20 cellular contexts compared by ENCODE assay signal in the genomic region with DNA sequence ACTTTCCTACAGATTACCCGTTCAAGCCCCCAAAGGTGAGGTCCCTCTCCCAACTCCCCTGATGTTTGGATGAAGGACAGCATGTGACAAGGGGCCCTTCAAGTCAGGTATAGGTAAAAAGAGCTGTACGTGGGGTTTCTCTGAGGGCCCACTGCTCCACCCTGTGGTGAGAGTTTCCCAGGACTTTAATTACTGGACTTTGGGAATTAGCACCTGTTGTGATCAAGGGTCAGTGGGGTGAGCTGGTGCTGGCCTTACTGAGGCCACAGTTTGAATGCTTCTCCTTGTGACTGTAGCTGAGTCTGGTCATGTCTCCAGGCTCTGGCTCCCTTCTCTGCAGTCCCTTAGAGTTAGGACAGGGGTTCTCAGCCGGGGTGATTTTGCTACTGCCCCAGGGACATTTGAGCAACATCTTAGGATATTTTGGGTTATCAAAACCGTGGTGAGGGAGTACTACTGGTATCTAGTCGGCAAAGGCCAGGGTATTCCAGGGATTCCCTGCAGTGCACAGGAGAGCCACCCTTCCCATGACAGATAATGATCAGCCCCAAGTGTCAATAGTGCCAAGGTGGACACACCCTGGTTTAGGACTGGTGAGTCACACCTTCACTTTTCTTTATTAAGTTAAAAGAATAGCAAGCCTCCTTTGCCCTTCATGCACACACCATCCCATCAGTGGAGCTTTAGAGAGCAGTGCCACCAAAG. TPM values are rescaled to one million over a fixed set of nuclear protein-coding genes. Genes with fewer than 3 reads are reported as not detected.
DNase-seq lines count a peak whose midpoint lies in the region; ATAC-seq and TF ChIP-seq lines count a peak whose summit lies in the region.
"Had no signal": no experiment of that assay in that cellular context is flagged by ENCODE, and none has a peak within 500 bp of the region (broad histone marks: within the 10 kb centered on the region; RNA-seq: fewer than 3 reads in every experiment).

No MANE protein-coding gene starts in this region.

- POLR2A ChIA-PET in MCF 10A (lab: Yijun Ruan, JAX): interaction anchor here (0.6 to 1.3 kb wide), 4 partner anchors 9 to 70 kb away, joined by 3 to 4 read pairs (median 4); no protein-coding TSS in a partner anchor

- no peaks in the 10 kb centered on the region for H3K9me3 Mint-ChIP-seq in MCF 10A (ENCODE audit: unreplicated experiment)

- in situ Hi-C loops in SK-MEL-5 (cut with HindIII; ENCODE audit: low pct_unique_long_range_greater_than_20kb, low sequenced_read_pairs): no loop called here

- intact Hi-C loops in MCF 10A (cut with micrococcal nuclease): no loop called here
- intact Hi-C loops in breast epithelium (cut with DNase I; ENCODE audit: low total_unique reads): no loop called here
- intact Hi-C loops in stomach (cut with DNase I; ENCODE audit: low total_unique reads): no loop called here

- DNase-seq in MCF 10A (ENCODE audit: unreplicated experiment) (peak; percentile 32), breast epithelium (ENCODE audit: low spot score in 2 of 2) (no peak), SK-MEL-5 (ENCODE audit: low read depth, low spot score) (peak; percentile 22), iPS-NIHi11 (ENCODE audit: low spot score) (peak; percentile 26), stomach (peak; percentile 28)
- DNase-seq: activated CD8-positive, alpha-beta memory T cell treated with anti-CD3 and anti-CD28 coated beads for 24 hours; activated naive CD4-positive, alpha-beta T cell treated with Interleukin-2 at 50 U/mL for 16 hours; central memory CD4-positive, alpha-beta T cell; DMS79; hypothalamus; NCI-H226; stimulated activated CD4-positive, alpha-beta T cell treated with anti-CD3 and anti-CD28 coated beads, Interleukin-2, amount 100 ng/mL, for 24 hours had no signal

- H3K4me3 ChIP-seq in breast epithelium (no peak overlapping the region), stomach (no peak overlapping the region)
- H3K4me3 ChIP-seq: GM12878 had no signal

- no peaks in the 10 kb centered on the region for H3K36me3 ChIP-seq in breast epithelium
- peaks cover 0 to 38% (median 23%) of the 10 kb centered on the region in 4 donors for H3K36me3 ChIP-seq in stomach

- H3K27ac Mint-ChIP-seq in MCF 10A (ENCODE audit: low read depth, unreplicated experiment): no peak overlapping the region

- H3K9me3 ChIP-seq in breast epithelium: no peaks in the 10 kb centered on the region
- H3K9me3 ChIP-seq in stomach: no peaks in the 10 kb centered on the region

- CTCF ChIA-PET in MCF 10A (lab: Yijun Ruan, JAX): interaction anchor here (0.5 to 2.9 kb wide), 7 partner anchors 9 to 243 kb away, joined by 3 to 14 read pairs (median 3); no protein-coding TSS in a partner anchor

- no peak overlapping the region for H3K4me3 Mint-ChIP-seq in MCF 10A (ENCODE audit: unreplicated experiment)

- ATAC-seq in HG02970 (IDR thresholded peaks at IDR 0.05; ENCODE audit: low FRiP score, unreplicated experiment): no peak
- ATAC-seq in HG03045 (IDR thresholded peaks at IDR 0.05; ENCODE audit: unreplicated experiment): no peak
- ATAC-seq in GM21360 (IDR thresholded peaks at IDR 0.05; ENCODE audit: unreplicated experiment): no peak
- ATAC-seq: GM12878 had no signal

- no peaks in the 10 kb centered on the region for H3K27me3 ChIP-seq in breast epithelium
- no peaks in the 10 kb centered on the region for H3K27me3 ChIP-seq in stomach

- H3K36me3 Mint-ChIP-seq in MCF 10A (ENCODE audit: insufficient read depth, unreplicated experiment): no peaks in the 10 kb centered on the region

- no peak for TF ChIP-seq POLR2A in breast epithelium (IDR thresholded peaks at IDR 0.05)
- no peak for TF ChIP-seq POLR2A in stomach (IDR thresholded peaks at IDR 0.05)

- H3K27ac ChIP-seq in breast epithelium (no peak overlapping the region), stomach (no peak overlapping the region)
- H3K27ac ChIP-seq: epithelial cell of prostate had no signal

- H3K4me1 ChIP-seq in breast epithelium: no peaks in the 10 kb centered on the region
- H3K4me1 ChIP-seq in stomach: peaks cover 0 to 11% (median 2%) of the 10 kb centered on the region in 4 donors

- WGBS in stomach, 5 donors: 42 to 63% (median 52%) methylated on average over 4 to 5 of the region's 5 CpGs

- no peaks in the 10 kb centered on the region for H3K27me3 Mint-ChIP-seq in MCF 10A (ENCODE audit: insufficient read depth, unreplicated experiment)

- TF ChIP-seq EP300 in stomach (IDR thresholded peaks at IDR 0.05): no peak

- TF ChIP-seq CTCF in MCF 10A (IDR thresholded peaks at IDR 0.05; ENCODE audit: unreplicated experiment): peak; percentile 39
- TF ChIP-seq CTCF in breast epithelium (IDR thresholded peaks at IDR 0.05): no peak
- peak in 3 of 7 experiments; percentile 20 to 34 (median 31) for TF ChIP-seq CTCF in stomach (IDR thresholded peaks at IDR 0.05)

- no TSS peak for BruUV-seq in MCF 10A (replicated peaks; lab: Mats Ljungman, UMichigan)

- peaks cover 9% of the 10 kb centered on the region for H3K4me1 Mint-ChIP-seq in MCF 10A (ENCODE audit: insufficient read depth, unreplicated experiment)

RNA-seq across cellular contexts. Expression of a gene that starts 16.9 kb away (rescaled TPM):
- 11.6 and 13.7 TPM in 2 replicates for total RNA-seq in MCF 10A (2022)
- total RNA-seq in breast epithelium: 10 to 100 TPM; 14.7 to 34.1 (median 15.4) TPM
- 25.7 and 27.7 TPM in 2 replicates for total RNA-seq in SK-MEL-5 (2014; rRNA removed; shearing (Covaris generic))
- 21.9 and 24.6 TPM in 2 replicates for polyA plus RNA-seq in SK-MEL-5 (2015; cell fraction: cytosol; rRNA removed)
- 6.4 and 14.2 TPM in 2 replicates for polyA plus RNA-seq in SK-MEL-5 (2015; cell fraction: nucleus; rRNA removed)
- total RNA-seq in stomach: 10 to 100 TPM in 1 of 5 donors, 1 to 10 TPM in 2, under 1 TPM in 1, not detected in 1; 0.58 to 51.8 (median 6.0) TPM
- polyA plus RNA-seq in stomach: 10 to 100 TPM; 10.9 to 12.5 (median 12.1) TPM

RNA-seq across cellular contexts. Expression of a gene that starts 36.8 kb away (rescaled TPM):
- total RNA-seq in MCF 10A (2022) (37.2 and 51.1 TPM in 2 replicates), breast epithelium (10 to 100 TPM; 29.2 to 39.2 (median 29.9) TPM), stomach (10 to 100 TPM; 20.1 to 47.3 (median 29.2) TPM)
- 39.3 and 44.3 TPM in 2 replicates for total RNA-seq in SK-MEL-5 (2014; rRNA removed; shearing (Covaris generic))
- polyA plus RNA-seq in SK-MEL-5 (2015; cell fraction: cytosol; rRNA removed): 32.3 and 39.6 TPM in 2 replicates
- polyA plus RNA-seq in SK-MEL-5 (2015; cell fraction: nucleus; rRNA removed): 38.1 and 45.7 TPM in 2 replicates
- 10 to 100 TPM; 10.8 to 14.9 (median 11.6) TPM for polyA plus RNA-seq in stomach

RNA-seq across cellular contexts. Expression of a gene that starts 54.5 kb away (rescaled TPM):
- total RNA-seq in MCF 10A (2022) (not detected in 2 replicates), breast epithelium (not detected), stomach (not detected)
- total RNA-seq in SK-MEL-5 (2014; rRNA removed; shearing (Covaris generic)): not detected in 2 replicates
- not detected in 2 replicates for polyA plus RNA-seq in SK-MEL-5 (2015; cell fraction: cytosol; rRNA removed)
- not detected in 2 replicates for polyA plus RNA-seq in SK-MEL-5 (2015; cell fraction: nucleus; rRNA removed)
- polyA plus RNA-seq in stomach: not detected
- total RNA-seq: lung microvascular endothelial cell, urinary bladder had no signal
- polyA plus RNA-seq: AG04450, urinary bladder had no signal

Comparison
In these comparisons a context has a peak if more than half of its experiments do, and no peak if none do; other contexts are left out.
1. DNase-seq: peak in MCF 10A (single experiment), SK-MEL-5 (single experiment), iPS-NIHi11 (single experiment) and stomach (single experiment); none in breast epithelium (0 of 2).